8 cellular contexts compared by ENCODE assay signal in the genomic region with DNA sequence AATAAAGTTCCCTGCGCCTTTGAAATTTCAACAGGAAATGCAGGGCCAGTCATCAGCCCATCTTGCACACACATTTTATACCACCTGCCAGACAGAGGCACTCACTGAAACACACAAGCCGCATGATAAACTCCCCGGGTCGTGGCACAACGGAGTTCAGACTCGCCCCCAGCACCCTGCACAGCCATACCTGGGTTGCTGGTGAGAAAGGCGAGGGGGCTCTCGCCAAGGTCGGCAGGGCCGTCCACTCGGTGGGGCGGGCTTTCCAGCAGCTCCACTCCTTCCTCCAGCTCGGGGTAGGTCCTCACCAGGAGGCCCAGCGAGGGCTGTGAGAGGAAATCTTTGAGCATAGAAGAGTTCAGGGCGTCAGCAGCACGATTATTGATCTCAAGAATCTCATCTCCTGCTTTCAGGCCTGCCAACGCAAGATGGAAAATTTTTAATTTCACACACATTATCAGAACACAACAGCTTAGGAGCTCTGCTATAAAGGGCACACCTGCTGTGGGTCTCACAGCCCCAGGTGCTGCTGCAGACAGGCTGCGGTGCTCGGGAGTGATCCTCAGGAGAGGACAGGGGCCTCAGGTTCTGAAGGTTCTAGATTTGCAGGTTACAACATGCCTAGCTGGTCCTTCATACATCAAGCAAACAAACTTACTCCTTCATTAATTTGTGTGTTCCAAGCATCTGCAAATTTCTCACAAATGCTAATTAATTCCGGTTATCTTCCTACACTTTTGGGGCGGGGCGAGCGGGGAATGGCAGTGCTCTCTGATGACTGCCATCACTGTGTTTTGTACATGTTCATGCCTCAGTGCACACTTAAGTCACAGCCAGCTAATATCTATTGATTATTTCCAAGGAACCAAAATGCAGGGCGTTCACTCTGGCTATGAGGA.
A peak's percentile ranks its signal among the peaks of the same experiment; 100 is the strongest.
DNase-seq lines count a peak whose midpoint lies in the region; TF ChIP-seq lines count a peak whose summit lies in the region.
"Had no signal": no experiment of that assay in that cellular context is flagged by ENCODE, and none has a peak within 500 bp of the region (broad histone marks: within the 10 kb centered on the region; RNA-seq: fewer than 3 reads in every experiment).

No MANE protein-coding gene starts in this region.

- peak overlapping the region; percentile 93 for H3K27ac Mint-ChIP-seq in activated T-helper 1 cell treated with anti-CD3 and anti-CD28 coated beads, Interleukin-12 subunit alpha, Interleukin-12 subunit beta, Interleukin-2, Interleukin-4 antibody, amounts not matched to agents 30 ng/mL and 10 ng/mL and 1 ng/mL, durations not matched to agents 14 hours and 24 hours and 36 hours
- peak overlapping the region; percentile 16 for H3K27ac Mint-ChIP-seq in neural crest cell (ENCODE audit: unreplicated experiment)

- no peak for TF ChIP-seq POLR2A in stomach (IDR thresholded peaks at IDR 0.05)

- H3K4me1 Mint-ChIP-seq in activated T-helper 1 cell treated with anti-CD3 and anti-CD28 coated beads, Interleukin-12 subunit alpha, Interleukin-12 subunit beta, Interleukin-2, Interleukin-4 antibody, amounts not matched to agents 30 ng/mL and 10 ng/mL and 1 ng/mL, durations not matched to agents 14 hours and 24 hours and 36 hours (ENCODE audit: low read depth): peaks cover 67% of the 10 kb centered on the region
- peaks cover 11% of the 10 kb centered on the region for H3K4me1 Mint-ChIP-seq in neural crest cell

- H3K4me1 ChIP-seq in stomach: no peaks in the 10 kb centered on the region

- no peaks in the 10 kb centered on the region for H3K9me3 ChIP-seq in stomach

- H3K27ac ChIP-seq in stomach: no peak overlapping the region

- TF ChIP-seq EP300 in stomach (IDR thresholded peaks at IDR 0.05): no peak

- H3K27me3 ChIP-seq in stomach: no peaks in the 10 kb centered on the region

- no peaks in the 10 kb centered on the region for H3K27me3 Mint-ChIP-seq in activated T-helper 1 cell treated with anti-CD3 and anti-CD28 coated beads, Interleukin-12 subunit alpha, Interleukin-12 subunit beta, Interleukin-2, Interleukin-4 antibody, amounts not matched to agents 30 ng/mL and 10 ng/mL and 1 ng/mL, durations not matched to agents 14 hours and 24 hours and 36 hours (ENCODE audit: insufficient read depth)
- no peaks in the 10 kb centered on the region for H3K27me3 Mint-ChIP-seq in neural crest cell (ENCODE audit: low read depth)

- H3K36me3 Mint-ChIP-seq in activated T-helper 1 cell treated with anti-CD3 and anti-CD28 coated beads, Interleukin-12 subunit alpha, Interleukin-12 subunit beta, Interleukin-2, Interleukin-4 antibody, amounts not matched to agents 30 ng/mL and 10 ng/mL and 1 ng/mL, durations not matched to agents 14 hours and 24 hours and 36 hours (ENCODE audit: low read depth): peaks cover 62% of the 10 kb centered on the region
- peaks cover 2% of the 10 kb centered on the region for H3K36me3 Mint-ChIP-seq in neural crest cell (ENCODE audit: low read depth)

- H3K36me3 ChIP-seq in stomach: no peaks in the 10 kb centered on the region

- DNase-seq in activated CD4-positive, alpha-beta T cell treated with anti-CD3 and anti-CD28 coated beads for 1 hour: peak; percentile 53
- DNase-seq in activated T-helper 1 cell treated with anti-CD3 and anti-CD28 coated beads, Interleukin-12 subunit alpha, Interleukin-12 subunit beta, Interleukin-2, Interleukin-4 antibody, amounts not matched to agents 30 ng/mL and 10 ng/mL and 1 ng/mL, durations not matched to agents 14 hours and 24 hours and 36 hours (ENCODE audit: low spot score): peak; percentile 42
- DNase-seq in neural crest cell (ENCODE audit: low read depth, low spot score) (no peak), stomach (no peak), ureter (ENCODE audit: low spot score) (no peak), AG08395 (ENCODE audit: low spot score) (no peak)
- DNase-seq in stimulated activated naive CD4-positive, alpha-beta T cell treated with Interleukin-2 at 50 U/mL for 16 hours (lab: John Stamatoyannopoulos, UW): peak; percentile 60
- DNase-seq: NCI-H526 treated with DMSO at 0.1 percent for 48 hours had no signal

- H3K4me3 Mint-ChIP-seq in activated T-helper 1 cell treated with anti-CD3 and anti-CD28 coated beads, Interleukin-12 subunit alpha, Interleukin-12 subunit beta, Interleukin-2, Interleukin-4 antibody, amounts not matched to agents 30 ng/mL and 10 ng/mL and 1 ng/mL, durations not matched to agents 14 hours and 24 hours and 36 hours: peak overlapping the region; percentile 91
- H3K4me3 Mint-ChIP-seq in neural crest cell: no peak overlapping the region

- 83 to 87% (median 85%) methylated on average over 24 of the region's 24 CpGs for WGBS in stomach, 5 donors

- H3K9me3 Mint-ChIP-seq in activated T-helper 1 cell treated with anti-CD3 and anti-CD28 coated beads, Interleukin-12 subunit alpha, Interleukin-12 subunit beta, Interleukin-2, Interleukin-4 antibody, amounts not matched to agents 30 ng/mL and 10 ng/mL and 1 ng/mL, durations not matched to agents 14 hours and 24 hours and 36 hours: peaks cover 3% of the 10 kb centered on the region
- no peaks in the 10 kb centered on the region for H3K9me3 Mint-ChIP-seq in neural crest cell

- intact Hi-C loops in activated T-helper 1 cell treated with anti-CD3 and anti-CD28 coated beads, Interleukin-12 subunit alpha, Interleukin-12 subunit beta, Interleukin-2, Interleukin-4 antibody, amounts not matched to agents 30 ng/mL and 10 ng/mL and 1 ng/mL, durations not matched to agents 14 hours and 24 hours and 36 hours (cut with micrococcal nuclease): loop anchor here (2.0 to 5.0 kb wide), 4 partner anchors 144 to 550 kb away; partner anchors contain the start of genes KRTAP21-3, SCAF4 and SOD1
- intact Hi-C loops in stomach (cut with DNase I; ENCODE audit: low total_unique reads): loop anchor here (5.0 kb wide), 1 partner anchor 85 kb away; no protein-coding TSS in a partner anchor

- TF ChIP-seq CTCF in neural crest cell (conservative IDR thresholded peaks at IDR 0.05) (no peak), stomach (IDR thresholded peaks at IDR 0.05) (no peak)

- no peak overlapping the region for H3K4me3 ChIP-seq in stomach

Comparison
In these comparisons a context has a peak if more than half of its experiments do, and no peak if none do; other contexts are left out.
1. DNase-seq: peak in activated CD4-positive, alpha-beta T cell treated with anti-CD3 and anti-CD28 coated beads for 1 hour (single experiment), activated T-helper 1 cell treated with anti-CD3 and anti-CD28 coated beads, Interleukin-12 subunit alpha, Interleukin-12 subunit beta, Interleukin-2, Interleukin-4 antibody, amounts not matched to agents 30 ng/mL and 10 ng/mL and 1 ng/mL, durations not matched to agents 14 hours and 24 hours and 36 hours (single experiment) and stimulated activated naive CD4-positive, alpha-beta T cell treated with Interleukin-2 at 50 U/mL for 16 hours (single experiment); none in neural crest cell (single experiment), stomach (single experiment), ureter (single experiment) and AG08395 (single experiment).